1 cellular context compared by ENCODE assay signal in genomic region chr1:94908190-94908589, GRCh38.
TF ChIP-seq lines count a peak whose summit lies in the region.

No MANE protein-coding gene starts in this region.

TF ChIP-seq in HepG2, 621 proteins besides CTCF, POLR2A, EP300 and RAD21 (continued from another document):
- TF ChIP-seq ZMAT5 (CRISPR knock-in tag; IDR thresholded peaks at IDR 0.05; ENCODE audit: borderline replicate concordance, low read depth) (no peak), GLI4 (CRISPR knock-in tag; IDR thresholded peaks at IDR 0.05; ENCODE audit: borderline replicate concordance) (no peak), RBM22 (optimal IDR thresholded peaks at IDR 0.05; ENCODE audit: low read length) (peak; percentile 80)
TF ChIP-seq in HepG2: peak in this region for 1.
